1 cellular context compared by ENCODE assay signal in genomic region chr11:61577383-61578118, GRCh38.
TF ChIP-seq lines count a peak whose summit lies in the region.

No MANE protein-coding gene starts in this region.

TF ChIP-seq in WTC11, 78 proteins besides CTCF, POLR2A, EP300 and RAD21 (continued from another document):
- peak; percentile 21; the same call in 1 of the 2 replicates for TF ChIP-seq ZBTB21 (CRISPR knock-in tag; IDR thresholded peaks at IDR 0.05; ENCODE audit: borderline replicate concordance)
